Comparison of ENCODE assay signal across 8 cellular contexts in genomic region chr21:33924079-33924765, GRCh38. TPM values are rescaled to one million over a fixed set of nuclear protein-coding genes. Genes with fewer than 3 reads are reported as not detected.
DNase-seq lines count a peak whose midpoint lies in the region; ATAC-seq and TF ChIP-seq lines count a peak whose summit lies in the region.

No MANE protein-coding gene starts in this region.

- no peak overlapping the region for H3K9ac ChIP-seq in Karpas-422 (ENCODE audit: low read length)
- H3K9ac ChIP-seq in stomach smooth muscle (ENCODE audit: low read length in 2 of 2), result peak overlapping the region in 1 of 2 donors; percentile 29

- POLR2A ChIA-PET in CD4-positive, alpha-beta memory T cell (lab: Charles Lee; ENCODE audit: partially characterized antibody), result interaction anchor here (0.6 to 4.2 kb wide), 28 partner anchors 9 to 437 kb away, joined by 3 to 141 read pairs (median 4); partner anchors contain the start of genes MRPS6 and SLC5A3
- POLR2A ChIA-PET in PC-9 (lab: Charles Lee; ENCODE audit: unreplicated experiment), result interaction anchor here (1.1 kb wide), 1 partner anchor 24 kb away, joined by 4 read pairs; no protein-coding TSS in a partner anchor

- no peaks in the 10 kb centered on the region for H3K36me3 ChIP-seq in CD4-positive, alpha-beta memory T cell (ENCODE audit: insufficient read depth, low read length)
- no peaks in the 10 kb centered on the region for H3K36me3 ChIP-seq in Karpas-422 (ENCODE audit: insufficient read depth, low read length)
- H3K36me3 ChIP-seq in PC-9 (ENCODE audit: low read depth), result no peaks in the 10 kb centered on the region
- no peaks in the 10 kb centered on the region for H3K36me3 ChIP-seq in stomach smooth muscle (ENCODE audit: control insufficient read depth in 2 of 2, insufficient read depth in 2 of 2, low read length in 2 of 2)

- no peaks in the 10 kb centered on the region for H3K27me3 ChIP-seq in CD4-positive, alpha-beta memory T cell (ENCODE audit: insufficient read depth, low read length)
- H3K27me3 ChIP-seq in Karpas-422 (ENCODE audit: low read length) (no peaks in the 10 kb centered on the region), PC-9 (ENCODE audit: insufficient read depth, low read depth) (no peaks in the 10 kb centered on the region), stomach smooth muscle (ENCODE audit: control insufficient read depth in 1 of 2, insufficient read depth in 2 of 2, low read length in 2 of 2) (no peaks in the 10 kb centered on the region)

- H3K79me2 ChIP-seq in Karpas-422 (ENCODE audit: low read length) (no peaks in the 10 kb centered on the region), PC-9 (ENCODE audit: low read depth) (no peaks in the 10 kb centered on the region)

- intact Hi-C loops in CD4-positive, alpha-beta memory T cell (cut with micrococcal nuclease), result loop anchor here (2.0 to 5.0 kb wide), 7 partner anchors 25 to 703 kb away; no protein-coding TSS in a partner anchor
- intact Hi-C loops in PC-9 (cut with micrococcal nuclease; ENCODE audit: unreplicated experiment), result loop anchor here (5.0 to 10.0 kb wide), 3 partner anchors 148 to 711 kb away; partner anchors contain the start of genes MRPS6 and SLC5A3

- peak overlapping the region; percentile 12 to 91 (median 67) for H3K27ac Mint-ChIP-seq in CD4-positive, alpha-beta memory T cell
- H3K27ac Mint-ChIP-seq in neural crest cell (ENCODE audit: unreplicated experiment), result no peak overlapping the region

- H3K4me3 Mint-ChIP-seq in CD4-positive, alpha-beta memory T cell, result peak overlapping the region in 3 of 8 donors; percentile 13 to 26 (median 23)
- no peak overlapping the region for H3K4me3 Mint-ChIP-seq in activated T-cell treated with anti-CD3 and anti-CD28 coated beads, Interleukin-2, amount 50 U/mL, for 4 hours
- H3K4me3 Mint-ChIP-seq in neural crest cell, result peak overlapping the region; percentile 19

- peaks cover 6 to 12% (median 9%) of the 10 kb centered on the region in 4 donors for H3K4me1 Mint-ChIP-seq in CD4-positive, alpha-beta memory T cell
- H3K4me1 Mint-ChIP-seq in activated T-cell treated with anti-CD3 and anti-CD28 coated beads, Interleukin-2, amount 50 U/mL, for 4 hours (ENCODE audit: low read depth), result peaks cover 8% of the 10 kb centered on the region
- peaks cover 8% of the 10 kb centered on the region for H3K4me1 Mint-ChIP-seq in neural crest cell

- peaks cover 0 to 11% (median 4%) of the 10 kb centered on the region in 8 donors for H3K9me3 Mint-ChIP-seq in CD4-positive, alpha-beta memory T cell
- no peaks in the 10 kb centered on the region for H3K9me3 Mint-ChIP-seq in activated T-cell treated with anti-CD3 and anti-CD28 coated beads, Interleukin-2, amount 50 U/mL, for 4 hours
- H3K9me3 Mint-ChIP-seq in neural crest cell, result no peaks in the 10 kb centered on the region

- H2AFZ ChIP-seq in Karpas-422 (ENCODE audit: low read length), result no peak overlapping the region
- H2AFZ ChIP-seq in PC-9, result no peak overlapping the region

- peak overlapping the region; percentile 22 for H3K4me2 ChIP-seq in Karpas-422 (ENCODE audit: low read depth, low read length, poor library complexity, severe bottlenecking)
- peak overlapping the region; percentile 49 for H3K4me2 ChIP-seq in PC-9

- H3K9me3 ChIP-seq in CD4-positive, alpha-beta memory T cell (ENCODE audit: control insufficient read depth in 1 of 2, low read length in 2 of 2), result peaks cover 0 to 4% of the 10 kb centered on the region in 2 donors
- H3K9me3 ChIP-seq in Karpas-422 (ENCODE audit: low read length) (no peaks in the 10 kb centered on the region), PC-9 (ENCODE audit: insufficient read depth, low read depth) (no peaks in the 10 kb centered on the region), stomach smooth muscle (ENCODE audit: control insufficient read depth in 2 of 2, low read length in 2 of 2) (no peaks in the 10 kb centered on the region)

- H4K20me1 ChIP-seq in Karpas-422 (ENCODE audit: insufficient read depth, low read depth, low read length) (no peaks in the 10 kb centered on the region), PC-9 (ENCODE audit: insufficient read depth) (no peaks in the 10 kb centered on the region)

- H3K4me3 ChIP-seq in CD4-positive, alpha-beta memory T cell (ENCODE audit: low read length in 2 of 2), result no peak overlapping the region
- H3K4me3 ChIP-seq in Karpas-422 (ENCODE audit: low read length), result no peak overlapping the region
- no peak overlapping the region for H3K4me3 ChIP-seq in PC-9
- peak overlapping the region in 1 of 2 donors; percentile 44 for H3K4me3 ChIP-seq in stomach smooth muscle (ENCODE audit: low read length in 2 of 2)

- BruUV-seq in PC-9 (replicated peaks; lab: Mats Ljungman, UMichigan), result no TSS peak

- H3K36me3 Mint-ChIP-seq in CD4-positive, alpha-beta memory T cell, result no peaks in the 10 kb centered on the region
- no peaks in the 10 kb centered on the region for H3K36me3 Mint-ChIP-seq in activated T-cell treated with anti-CD3 and anti-CD28 coated beads, Interleukin-2, amount 50 U/mL, for 4 hours (ENCODE audit: insufficient read depth)
- no peaks in the 10 kb centered on the region for H3K36me3 Mint-ChIP-seq in neural crest cell (ENCODE audit: low read depth)

- CTCF ChIA-PET in CD4-positive, alpha-beta memory T cell (lab: Charles Lee; ENCODE audit: partially characterized antibody), result interaction anchor here (0.6 to 4.3 kb wide), 58 partner anchors 10 to 443 kb away, joined by 3 to 335 read pairs (median 6); partner anchors contain the start of genes KCNE2, MRPS6 and SLC5A3
- CTCF ChIA-PET in PC-9 (lab: Charles Lee), result interaction anchor here (0.6 to 2.9 kb wide), 5 partner anchors 24 to 429 kb away, joined by 3 to 27 read pairs (median 8); no protein-coding TSS in a partner anchor

- peak; percentile 67 for ATAC-seq in GM21360 (IDR thresholded peaks at IDR 0.05; ENCODE audit: unreplicated experiment)
- peak; percentile 96 to 97 for ATAC-seq in activated T-cell treated with anti-CD3 and anti-CD28 coated beads, Interleukin-2, amount 50 U/mL, for 4 hours

- no peaks in the 10 kb centered on the region for H3K9me2 ChIP-seq in Karpas-422 (replicated peaks; ENCODE audit: insufficient read depth, low read length)
- H3K9me2 ChIP-seq in PC-9 (ENCODE audit: insufficient read depth), result no peaks in the 10 kb centered on the region

- peaks cover 8% of the 10 kb centered on the region for H3K4me1 ChIP-seq in CD4-positive, alpha-beta memory T cell (ENCODE audit: insufficient read depth, low read length)
- H3K4me1 ChIP-seq in Karpas-422 (ENCODE audit: low read length) (peaks cover 9% of the 10 kb centered on the region), PC-9 (replicated peaks; ENCODE audit: insufficient read depth) (no peaks in the 10 kb centered on the region), stomach smooth muscle (ENCODE audit: control insufficient read depth, insufficient read depth, low read length) (peaks cover 12% of the 10 kb centered on the region)

- TF ChIP-seq CTCF in PC-9 (conservative IDR thresholded peaks at IDR 0.05) (peak; percentile 85), neural crest cell (conservative IDR thresholded peaks at IDR 0.05) (peak; percentile 93)

- H3F3A ChIP-seq in PC-9 (ENCODE audit: insufficient read depth, low read depth), result no peaks in the 10 kb centered on the region

- H3K27ac ChIP-seq in CD4-positive, alpha-beta memory T cell (ENCODE audit: low read depth, low read length), result no peak overlapping the region
- H3K27ac ChIP-seq in Karpas-422 (ENCODE audit: low read length), result no peak overlapping the region
- no peak overlapping the region for H3K27ac ChIP-seq in PC-9
- peak overlapping the region; percentile 58 for H3K27ac ChIP-seq in stomach smooth muscle (ENCODE audit: low read length)

- no peaks in the 10 kb centered on the region for H3K27me3 Mint-ChIP-seq in CD4-positive, alpha-beta memory T cell
- H3K27me3 Mint-ChIP-seq in activated T-cell treated with anti-CD3 and anti-CD28 coated beads, Interleukin-2, amount 50 U/mL, for 4 hours (ENCODE audit: low read depth), result no peaks in the 10 kb centered on the region
- H3K27me3 Mint-ChIP-seq in neural crest cell (ENCODE audit: low read depth), result peaks cover 5% of the 10 kb centered on the region

- peak; percentile 80 to 86 (median 82) for DNase-seq in CD4-positive, alpha-beta memory T cell
- DNase-seq in Karpas-422, result peak; percentile 93
- peak; percentile 48 to 71 for DNase-seq in PC-9
- peak; percentile 93 for DNase-seq in activated T-cell treated with anti-CD3 and anti-CD28 coated beads, Interleukin-2, amount 50 U/mL, for 4 hours
- DNase-seq in fibroblast of peridontal ligament (ENCODE audit: extremely low read depth), result peak; percentile 86
- DNase-seq in neural crest cell (ENCODE audit: low read depth, low spot score), result peak; percentile 95

RNA-seq across cellular contexts. Expression of gene ATP5PO, which starts 8.6 kb away (rescaled TPM):
- 100 to 1,000 TPM; 126 to 143 TPM for total RNA-seq in CD4-positive, alpha-beta memory T cell
- 100 to 1,000 TPM; 318 to 472 TPM for polyA plus RNA-seq in CD4-positive, alpha-beta memory T cell
- 310 and 335 TPM in 2 replicates for total RNA-seq in Karpas-422 (2014; rRNA removed; shearing (Covaris generic); ENCODE audit: low replicate concordance)
- total RNA-seq in PC-9 (2021) (134 and 136 TPM in 2 replicates), neural crest cell (231 and 234 TPM in 2 replicates)
- total RNA-seq in activated T-cell treated with anti-CD3 and anti-CD28 coated beads, Interleukin-2, amount 50 U/mL, for 4 hours, result 100 to 1,000 TPM; 135 to 179 (median 176) TPM
